Comparison of ENCODE assay signal across 1 cellular context in genomic region chr4:189279188-189279587, GRCh38.
TF ChIP-seq lines count a peak whose summit lies in the region.

No MANE protein-coding gene starts in this region.

TF ChIP-seq in HEK293, 187 proteins besides CTCF, POLR2A, EP300 and RAD21 (continued from another document):
- TF ChIP-seq ELK4 (IDR thresholded peaks at IDR 0.05; ENCODE audit: borderline replicate concordance, low read depth, low read length) (no peak), ZNF302 (tag by site-specific recombination; IDR thresholded peaks at IDR 0.05; ENCODE audit: low read depth) (no peak), ATF2 (tag by site-specific recombination; IDR thresholded peaks at IDR 0.05; ENCODE audit: low read depth) (peak; percentile 89)
